In the genomic region with DNA sequence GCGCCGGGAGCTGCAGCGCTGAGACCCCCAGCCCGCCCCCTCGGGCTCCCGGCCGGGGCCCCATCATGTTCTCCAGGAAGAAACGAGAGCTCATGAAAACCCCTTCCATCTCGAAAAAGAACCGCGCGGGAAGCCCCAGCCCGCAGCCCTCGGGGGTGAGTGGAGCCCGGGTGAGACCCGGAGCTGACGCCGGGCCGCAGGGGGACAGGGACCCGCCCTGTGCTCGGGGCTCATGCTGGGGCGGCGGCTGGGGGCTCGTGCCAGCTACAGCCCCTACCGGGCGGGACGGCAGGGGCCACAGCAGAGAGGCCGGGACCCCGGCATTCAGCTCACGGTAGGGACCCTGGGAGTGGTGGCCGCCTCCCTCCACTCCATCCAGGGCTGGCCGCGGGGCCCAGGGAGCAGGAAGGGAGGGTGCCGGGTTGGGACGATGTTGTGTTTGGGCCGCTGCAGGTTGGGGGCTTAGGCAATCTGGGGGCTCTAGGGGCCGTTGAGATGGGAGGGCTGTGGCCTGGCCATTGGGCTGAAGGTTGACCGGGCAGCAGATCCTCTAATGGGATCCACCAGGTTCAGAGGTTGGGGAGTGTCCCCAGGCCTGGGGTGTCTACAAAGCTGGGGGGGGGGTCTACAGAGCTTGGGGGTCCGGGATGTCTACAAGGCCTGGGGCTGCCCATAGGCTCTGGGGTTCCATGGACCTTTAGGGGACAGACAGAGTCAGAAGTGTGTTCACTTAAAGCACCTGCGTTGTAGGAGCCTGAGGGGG, we compare ENCODE assay signal across 8 cellular contexts. TPM values are rescaled to one million over a fixed set of nuclear protein-coding genes. Genes with fewer than 3 reads are reported as not detected.
DNase-seq lines count a peak whose midpoint lies in the region; TF ChIP-seq lines count a peak whose summit lies in the region.

No MANE protein-coding gene starts in this region.

- H3K4me3 ChIP-seq in cardiac muscle cell = peak overlapping the region; percentile 21
- H3K4me3 ChIP-seq in SJCRH30 = peak overlapping the region; percentile 49
- peak overlapping the region; percentile 19 for H3K4me3 ChIP-seq in retinal pigment epithelial cell (ENCODE audit: low read length)

- H3K36me3 ChIP-seq in cardiac muscle cell (no peaks in the 10 kb centered on the region), SJCRH30 (no peaks in the 10 kb centered on the region)

- intact Hi-C loops in cardiac septum (cut with DNase I) = no loop called here

- no peak for TF ChIP-seq CTCF in cardiac muscle cell (IDR thresholded peaks at IDR 0.05; ENCODE audit: low read depth, low read length)
- TF ChIP-seq CTCF in retinal pigment epithelial cell (conservative IDR thresholded peaks at IDR 0.05; ENCODE audit: low read depth, low read length) = no peak

- H3K4me1 ChIP-seq in cardiac muscle cell (ENCODE audit: low read depth) (peaks cover 18% of the 10 kb centered on the region), SJCRH30 (peaks cover 12% of the 10 kb centered on the region; the same call in 1 of the 2 replicates)

- H3K27me3 ChIP-seq in cardiac muscle cell (peaks cover 13% of the 10 kb centered on the region), SJCRH30 (peaks cover 30% of the 10 kb centered on the region; the same call in 1 of the 2 replicates)

- DNase-seq in cardiac muscle cell (ENCODE audit: low read depth in 1 of 2, low spot score in 1 of 2) (no peak), cardiac septum (ENCODE audit: low spot score) (no peak), SJCRH30 (no peak), retinal pigment epithelial cell (ENCODE audit: low read depth) (no peak), NCI-H2227 treated with DMSO at 0.1 percent for 48 hours (lab: John Stamatoyannopoulos, UW) (no peak), NCI-H128 (lab: John Stamatoyannopoulos, UW; ENCODE audit: unreplicated experiment) (no peak), NCI-H345 treated with DMSO at 0.1 percent for 48 hours (lab: John Stamatoyannopoulos, UW; ENCODE audit: unreplicated experiment) (no peak)
- peak; percentile 74 for DNase-seq in effector CD4-positive, alpha-beta T cell

- no peaks in the 10 kb centered on the region for H3K9me3 ChIP-seq in cardiac muscle cell (ENCODE audit: low read depth)
- H3K9me3 ChIP-seq in SJCRH30 (replicated peaks) = 0 out of 2 replicates have a peak, but pooled peaks cover under 1% of the 10 kb centered on the region

- H3K27ac ChIP-seq in cardiac muscle cell = no peak overlapping the region
- no peak overlapping the region for H3K27ac ChIP-seq in SJCRH30

RNA-seq across cellular contexts. Expression of a gene that starts 0.6 kb away (rescaled TPM):
- 88.6 and 133 TPM in 2 replicates for total RNA-seq in cardiac muscle cell
- 39.3 and 67.5 TPM in 2 replicates for polyA plus RNA-seq in cardiac muscle cell
- total RNA-seq in cardiac septum = 3.7 TPM
- total RNA-seq in SJCRH30 (2014; rRNA removed; shearing (Covaris generic)) = 2.9 TPM in 2 replicates

RNA-seq across cellular contexts. Expression of a gene that starts 27.6 kb away (rescaled TPM):
- 43.6 and 44.0 TPM in 2 replicates for total RNA-seq in cardiac muscle cell
- polyA plus RNA-seq in cardiac muscle cell = 36.8 and 60.4 TPM in 2 replicates
- 10.5 TPM for total RNA-seq in cardiac septum
- total RNA-seq in SJCRH30 (2014; rRNA removed; shearing (Covaris generic)) = 7.8 and 11.0 TPM in 2 replicates

RNA-seq across cellular contexts. Expression of a gene that starts 27.7 kb away (rescaled TPM):
- 371 and 410 TPM in 2 replicates for total RNA-seq in cardiac muscle cell
- 409 and 487 TPM in 2 replicates for polyA plus RNA-seq in cardiac muscle cell
- 125 TPM for total RNA-seq in cardiac septum
- total RNA-seq in SJCRH30 (2014; rRNA removed; shearing (Covaris generic)) = 176 and 183 TPM in 2 replicates

RNA-seq across cellular contexts. Expression of a gene that starts 36.3 kb away (rescaled TPM):
- total RNA-seq in cardiac muscle cell (759 and 903 TPM in 2 replicates), cardiac septum (243 TPM)
- polyA plus RNA-seq in cardiac muscle cell = 826 and 860 TPM in 2 replicates
- total RNA-seq in SJCRH30 (2014; rRNA removed; shearing (Covaris generic)) = 232 and 290 TPM in 2 replicates

RNA-seq across cellular contexts. Expression of a gene that starts 41.1 kb away (rescaled TPM):
- total RNA-seq in cardiac muscle cell (158 TPM in 2 replicates), cardiac septum (44.8 TPM)
- 183 and 185 TPM in 2 replicates for polyA plus RNA-seq in cardiac muscle cell
- total RNA-seq in SJCRH30 (2014; rRNA removed; shearing (Covaris generic)) = 87.2 and 91.4 TPM in 2 replicates

Comparison
In these comparisons a context has a peak if more than half of its experiments do, and no peak if none do; other contexts are left out.
1. RNA of a gene that starts 0.6 kb away (total RNA-seq): 88.6 to 133 TPM in cardiac muscle cell; 3.7 TPM in cardiac septum (single experiment) and 2.9 TPM in SJCRH30; every median in the first group is over 10 times any median in the second.
2. Peak in every context shown above with its lines, with median percentiles within 50 percentile points of each other: H3K4me3 ChIP-seq.